ENCODE assay signal across 3 cellular contexts in the genomic region with DNA sequence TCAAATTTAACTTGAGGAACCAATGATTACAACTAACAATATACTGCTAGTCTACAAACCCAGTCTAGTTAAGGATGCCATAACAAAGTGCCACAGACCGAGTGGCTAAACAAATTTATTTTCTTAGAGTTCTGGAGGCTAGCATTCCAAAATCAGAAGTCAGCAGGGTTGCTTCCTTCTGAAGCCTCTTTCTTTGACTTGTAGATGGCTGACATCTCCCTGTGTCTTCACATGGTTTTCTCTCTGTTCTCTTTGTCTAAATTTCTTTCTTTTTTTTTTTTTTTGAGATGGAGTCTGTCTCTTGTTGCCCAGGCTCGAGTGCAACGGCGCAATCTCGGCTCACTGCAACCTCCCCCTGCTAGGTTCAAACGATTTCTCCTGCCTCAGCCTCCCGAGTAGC.
A peak's percentile ranks its signal among the peaks of the same experiment; 100 is the strongest.
TF ChIP-seq lines count a peak whose summit lies in the region.

No MANE protein-coding gene starts in this region.

TF ChIP-seq in HepG2, 621 proteins besides CTCF, POLR2A, EP300 and RAD21:
- TF ChIP-seq FOXO4 (CRISPR knock-in tag; conservative IDR thresholded peaks at IDR 0.05), result 0 out of 2 replicates have a peak, but pooled peaks have one; percentile 47
- no peak for TF ChIP-seq ZNF33B (CRISPR knock-in tag; IDR thresholded peaks at IDR 0.05)
- TF ChIP-seq NCOA5 (CRISPR knock-in tag; IDR thresholded peaks at IDR 0.05), result no peak
- no peak for TF ChIP-seq TOE1 (CRISPR knock-in tag; IDR thresholded peaks at IDR 0.05)
TF ChIP-seq in HepG2: peak in this region for 1.

TF ChIP-seq in WTC11, 78 proteins besides CTCF, POLR2A, EP300 and RAD21:
- TF ChIP-seq, protein P1, sequence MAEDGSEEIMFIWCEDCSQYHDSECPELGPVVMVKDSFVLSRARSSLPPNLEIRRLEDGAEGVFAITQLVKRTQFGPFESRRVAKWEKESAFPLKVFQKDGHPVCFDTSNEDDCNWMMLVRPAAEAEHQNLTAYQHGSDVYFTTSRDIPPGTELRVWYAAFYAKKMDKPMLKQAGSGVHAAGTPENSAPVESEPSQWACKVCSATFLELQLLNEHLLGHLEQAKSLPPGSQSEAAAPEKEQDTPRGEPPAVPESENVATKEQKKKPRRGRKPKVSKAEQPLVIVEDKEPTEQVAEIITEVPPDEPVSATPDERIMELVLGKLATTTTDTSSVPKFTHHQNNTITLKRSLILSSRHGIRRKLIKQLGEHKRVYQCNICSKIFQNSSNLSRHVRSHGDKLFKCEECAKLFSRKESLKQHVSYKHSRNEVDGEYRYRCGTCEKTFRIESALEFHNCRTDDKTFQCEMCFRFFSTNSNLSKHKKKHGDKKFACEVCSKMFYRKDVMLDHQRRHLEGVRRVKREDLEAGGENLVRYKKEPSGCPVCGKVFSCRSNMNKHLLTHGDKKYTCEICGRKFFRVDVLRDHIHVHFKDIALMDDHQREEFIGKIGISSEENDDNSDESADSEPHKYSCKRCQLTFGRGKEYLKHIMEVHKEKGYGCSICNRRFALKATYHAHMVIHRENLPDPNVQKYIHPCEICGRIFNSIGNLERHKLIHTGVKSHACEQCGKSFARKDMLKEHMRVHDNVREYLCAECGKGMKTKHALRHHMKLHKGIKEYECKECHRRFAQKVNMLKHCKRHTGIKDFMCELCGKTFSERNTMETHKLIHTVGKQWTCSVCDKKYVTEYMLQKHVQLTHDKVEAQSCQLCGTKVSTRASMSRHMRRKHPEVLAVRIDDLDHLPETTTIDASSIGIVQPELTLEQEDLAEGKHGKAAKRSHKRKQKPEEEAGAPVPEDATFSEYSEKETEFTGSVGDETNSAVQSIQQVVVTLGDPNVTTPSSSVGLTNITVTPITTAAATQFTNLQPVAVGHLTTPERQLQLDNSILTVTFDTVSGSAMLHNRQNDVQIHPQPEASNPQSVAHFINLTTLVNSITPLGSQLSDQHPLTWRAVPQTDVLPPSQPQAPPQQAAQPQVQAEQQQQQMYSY (CRISPR knock-in tag; IDR thresholded peaks at IDR 0.05), result no peak
- TF ChIP-seq MYBL2 (CRISPR knock-in tag; IDR thresholded peaks at IDR 0.05) (no peak), FOXJ3 (CRISPR knock-in tag; IDR thresholded peaks at IDR 0.05; ENCODE audit: borderline replicate concordance) (no peak)
- TF ChIP-seq, protein P2, sequence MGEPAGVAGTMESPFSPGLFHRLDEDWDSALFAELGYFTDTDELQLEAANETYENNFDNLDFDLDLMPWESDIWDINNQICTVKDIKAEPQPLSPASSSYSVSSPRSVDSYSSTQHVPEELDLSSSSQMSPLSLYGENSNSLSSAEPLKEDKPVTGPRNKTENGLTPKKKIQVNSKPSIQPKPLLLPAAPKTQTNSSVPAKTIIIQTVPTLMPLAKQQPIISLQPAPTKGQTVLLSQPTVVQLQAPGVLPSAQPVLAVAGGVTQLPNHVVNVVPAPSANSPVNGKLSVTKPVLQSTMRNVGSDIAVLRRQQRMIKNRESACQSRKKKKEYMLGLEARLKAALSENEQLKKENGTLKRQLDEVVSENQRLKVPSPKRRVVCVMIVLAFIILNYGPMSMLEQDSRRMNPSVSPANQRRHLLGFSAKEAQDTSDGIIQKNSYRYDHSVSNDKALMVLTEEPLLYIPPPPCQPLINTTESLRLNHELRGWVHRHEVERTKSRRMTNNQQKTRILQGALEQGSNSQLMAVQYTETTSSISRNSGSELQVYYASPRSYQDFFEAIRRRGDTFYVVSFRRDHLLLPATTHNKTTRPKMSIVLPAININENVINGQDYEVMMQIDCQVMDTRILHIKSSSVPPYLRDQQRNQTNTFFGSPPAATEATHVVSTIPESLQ (CRISPR knock-in tag; IDR thresholded peaks at IDR 0.05), result no peak
TF ChIP-seq in WTC11: peak in this region for 0.

TF ChIP-seq in SK-N-SH treated with all-trans-retinoic acid at 6 μM for 48 hours, 23 proteins besides CTCF, POLR2A, EP300 and RAD21 (continued from another document):
- no peak for TF ChIP-seq CSRNP3 (CRISPR knock-in tag; IDR thresholded peaks at IDR 0.05)
- TF ChIP-seq TCF4 (CRISPR knock-in tag; IDR thresholded peaks at IDR 0.05; ENCODE audit: borderline replicate concordance), result no peak
- no peak for TF ChIP-seq OSR1 (CRISPR knock-in tag; IDR thresholded peaks at IDR 0.05)
- TF ChIP-seq, protein P3, sequence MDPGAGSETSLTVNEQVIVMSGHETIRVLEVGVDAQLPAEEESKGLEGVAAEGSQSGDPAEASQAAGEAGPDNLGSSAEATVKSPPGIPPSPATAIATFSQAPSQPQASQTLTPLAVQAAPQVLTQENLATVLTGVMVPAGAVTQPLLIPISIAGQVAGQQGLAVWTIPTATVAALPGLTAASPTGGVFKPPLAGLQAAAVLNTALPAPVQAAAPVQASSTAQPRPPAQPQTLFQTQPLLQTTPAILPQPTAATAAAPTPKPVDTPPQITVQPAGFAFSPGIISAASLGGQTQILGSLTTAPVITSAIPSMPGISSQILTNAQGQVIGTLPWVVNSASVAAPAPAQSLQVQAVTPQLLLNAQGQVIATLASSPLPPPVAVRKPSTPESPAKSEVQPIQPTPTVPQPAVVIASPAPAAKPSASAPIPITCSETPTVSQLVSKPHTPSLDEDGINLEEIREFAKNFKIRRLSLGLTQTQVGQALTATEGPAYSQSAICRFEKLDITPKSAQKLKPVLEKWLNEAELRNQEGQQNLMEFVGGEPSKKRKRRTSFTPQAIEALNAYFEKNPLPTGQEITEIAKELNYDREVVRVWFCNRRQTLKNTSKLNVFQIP (CRISPR knock-in tag; IDR thresholded peaks at IDR 0.05; ENCODE audit: borderline replicate concordance, low read depth), result no peak
- TF ChIP-seq ZNF8 (CRISPR knock-in tag; IDR thresholded peaks at IDR 0.05), result no peak
- TF ChIP-seq ISL1 (CRISPR knock-in tag; IDR thresholded peaks at IDR 0.05), result no peak
- TF ChIP-seq, protein P4, sequence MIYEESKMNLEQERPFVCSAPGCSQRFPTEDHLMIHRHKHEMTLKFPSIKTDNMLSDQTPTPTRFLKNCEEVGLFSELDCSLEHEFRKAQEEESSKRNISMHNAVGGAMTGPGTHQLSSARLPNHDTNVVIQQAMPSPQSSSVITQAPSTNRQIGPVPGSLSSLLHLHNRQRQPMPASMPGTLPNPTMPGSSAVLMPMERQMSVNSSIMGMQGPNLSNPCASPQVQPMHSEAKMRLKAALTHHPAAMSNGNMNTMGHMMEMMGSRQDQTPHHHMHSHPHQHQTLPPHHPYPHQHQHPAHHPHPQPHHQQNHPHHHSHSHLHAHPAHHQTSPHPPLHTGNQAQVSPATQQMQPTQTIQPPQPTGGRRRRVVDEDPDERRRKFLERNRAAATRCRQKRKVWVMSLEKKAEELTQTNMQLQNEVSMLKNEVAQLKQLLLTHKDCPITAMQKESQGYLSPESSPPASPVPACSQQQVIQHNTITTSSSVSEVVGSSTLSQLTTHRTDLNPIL (CRISPR knock-in tag; IDR thresholded peaks at IDR 0.05; ENCODE audit: low read depth), result no peak
- TF ChIP-seq ZFP30 (CRISPR knock-in tag; IDR thresholded peaks at IDR 0.05), result no peak
- TF ChIP-seq BACH2 (CRISPR knock-in tag; IDR thresholded peaks at IDR 0.05; ENCODE audit: borderline replicate concordance), result no peak
- TF ChIP-seq SNAI2 (CRISPR knock-in tag; IDR thresholded peaks at IDR 0.05), result no peak
- TF ChIP-seq RARB (CRISPR knock-in tag; IDR thresholded peaks at IDR 0.05), result no peak
- no peak for TF ChIP-seq ESRRG (CRISPR knock-in tag; IDR thresholded peaks at IDR 0.05)
- TF ChIP-seq ZC3H10 (CRISPR knock-in tag; IDR thresholded peaks at IDR 0.05), result no peak
